1 cellular context compared by ENCODE assay signal in genomic region chr1:16966282-16966681, GRCh38.
TF ChIP-seq lines count a peak whose summit lies in the region.

No MANE protein-coding gene starts in this region.

TF ChIP-seq in A549, 52 proteins besides CTCF, POLR2A, EP300 and RAD21 (continued from another document):
- no peak for TF ChIP-seq PBX3 (IDR thresholded peaks at IDR 0.05)
- no peak for TF ChIP-seq POLR2AphosphoS2 (conservative IDR thresholded peaks at IDR 0.05; ENCODE audit: low read length)
- no peak for TF ChIP-seq MAZ (IDR thresholded peaks at IDR 0.05; ENCODE audit: borderline replicate concordance, low read depth, low read length)
- TF ChIP-seq NPAS2 (CRISPR knock-in tag; IDR thresholded peaks at IDR 0.05; ENCODE audit: borderline replicate concordance): no peak
- no peak for TF ChIP-seq ZC3H11A (IDR thresholded peaks at IDR 0.05)
- TF ChIP-seq RARB (CRISPR knock-in tag; IDR thresholded peaks at IDR 0.05): no peak
- no peak for TF ChIP-seq USF2 (IDR thresholded peaks at IDR 0.05)
- TF ChIP-seq RNF2 (IDR thresholded peaks at IDR 0.05; ENCODE audit: borderline replicate concordance, low read depth): no peak
- no peak for TF ChIP-seq CBX2 (IDR thresholded peaks at IDR 0.05; ENCODE audit: borderline replicate concordance, low read depth)
- TF ChIP-seq E2F6 (IDR thresholded peaks at IDR 0.05; ENCODE audit: borderline replicate concordance, low read depth): no peak
- TF ChIP-seq HMGXB4 (CRISPR knock-in tag; IDR thresholded peaks at IDR 0.05; ENCODE audit: borderline replicate concordance): no peak
